24 cellular contexts compared by ENCODE assay signal in the genomic region with DNA sequence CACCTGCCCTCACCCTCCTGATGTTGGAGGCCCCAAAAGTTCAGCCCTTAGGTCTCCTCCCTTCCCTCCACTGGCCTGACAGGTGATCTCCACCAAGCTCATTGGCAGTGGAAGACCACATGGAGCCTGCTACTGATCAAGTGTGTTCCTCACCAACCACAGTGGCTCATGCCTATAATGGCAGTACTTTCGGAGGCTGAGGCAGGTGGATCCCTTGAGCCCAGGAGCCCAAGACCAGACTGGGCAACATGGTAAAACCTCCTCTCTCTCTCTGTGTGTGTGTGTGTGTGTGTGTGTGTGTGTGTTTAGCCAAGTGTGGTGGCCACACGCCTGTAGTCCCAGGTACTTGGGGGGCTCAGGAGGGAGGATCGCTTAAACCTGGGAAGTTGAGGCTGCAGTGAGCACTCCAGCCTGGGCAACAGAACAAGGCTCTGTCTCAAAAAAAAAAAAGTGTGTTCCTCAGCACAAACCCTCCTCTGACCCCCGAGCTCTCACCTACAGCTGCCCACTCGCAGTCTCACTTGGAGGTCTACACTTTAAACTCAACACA.
"Had no signal": no experiment of that assay in that cellular context is flagged by ENCODE, and none has a peak within 500 bp of the region (broad histone marks: within the 10 kb centered on the region; RNA-seq: fewer than 3 reads in every experiment).

No MANE protein-coding gene starts in this region.

- H3K27me3 ChIP-seq: adrenal gland, SJSA1 had no signal

- H3K9me3 ChIP-seq: adrenal gland had no signal

- H3K27ac ChIP-seq: adrenal gland, SJSA1 had no signal

- DNase-seq: activated CD4-positive, alpha-beta T cell treated with anti-CD3 and anti-CD28 coated beads for 48 hours; activated CD4-positive, alpha-beta T cell treated with anti-CD3 and anti-CD28 coated beads, Interleukin-2, amount 50 U/mL, for 4 hours; activated CD4-positive, CD25-positive, alpha-beta regulatory T cell treated with anti-CD3 and anti-CD28 coated beads, Interleukin-2, amount 50 U/mL, for 72 hours; activated CD8-positive, alpha-beta memory T cell treated with anti-CD3 and anti-CD28 coated beads, Interleukin-2, amount 50 U/mL, for 48 hours; activated CD8-positive, alpha-beta T cell treated with anti-CD3 and anti-CD28 coated beads, Interleukin-2, amount 10 ng/mL, durations not matched to agents 7 days and 5 days; activated effector memory CD4-positive, alpha-beta T cell treated with Interleukin-2 at 50 U/mL for 16 hours; activated naive CD4-positive, alpha-beta T cell; activated T-cell treated with anti-CD3 and anti-CD28 coated beads, Interleukin-2, amount 50 U/mL, for 1 hour; adrenal gland; anterior cingulate cortex; KG1; NCI-H1092; NCI-H1417 treated with DMSO at 0.1 percent for 48 hours; NCI-H1694 treated with DMSO at 0.1 percent for 48 hours; NCI-H2029 treated with DMSO at 0.1 percent for 48 hours; NCI-H446; SHP77; SW 1271 had no signal

- H3K9me3 Mint-ChIP-seq: activated T-helper 1 cell treated with anti-CD3 and anti-CD28 coated beads, Interleukin-12 subunit alpha, Interleukin-12 subunit beta, Interleukin-2, Interleukin-4 antibody, amounts not matched to agents 30 ng/mL and 10 ng/mL and 1 ng/mL, durations not matched to agents 14 hours and 24 hours and 36 hours; WTC11 had no signal

- H3K36me3 ChIP-seq: adrenal gland, SJSA1 had no signal

- H3K27me3 Mint-ChIP-seq: activated naive CD8-positive, alpha-beta T cell had no signal

- H3K4me3 Mint-ChIP-seq: activated CD8-positive, alpha-beta T cell treated with anti-CD3 and anti-CD28 coated beads, Interleukin-2, amount 10 ng/mL, durations not matched to agents 7 days and 5 days; activated naive CD8-positive, alpha-beta T cell; activated T-helper 1 cell treated with anti-CD3 and anti-CD28 coated beads, Interleukin-12 subunit alpha, Interleukin-12 subunit beta, Interleukin-2, Interleukin-4 antibody, amounts not matched to agents 30 ng/mL and 10 ng/mL and 1 ng/mL, durations not matched to agents 14 hours and 24 hours and 36 hours; WTC11 had no signal

- ATAC-seq: activated CD8-positive, alpha-beta T cell treated with anti-CD3 and anti-CD28 coated beads, Interleukin-2, amount 10 ng/mL, durations not matched to agents 7 days and 5 days; SK-N-SH treated with all-trans-retinoic acid at 6 μM for 48 hours; WTC11 had no signal

- H3K36me3 Mint-ChIP-seq: activated naive CD8-positive, alpha-beta T cell; WTC11 had no signal

- H3K27ac Mint-ChIP-seq: activated CD8-positive, alpha-beta T cell treated with anti-CD3 and anti-CD28 coated beads, Interleukin-2, amount 10 ng/mL, durations not matched to agents 7 days and 5 days; activated naive CD8-positive, alpha-beta T cell; activated T-helper 1 cell treated with anti-CD3 and anti-CD28 coated beads, Interleukin-12 subunit alpha, Interleukin-12 subunit beta, Interleukin-2, Interleukin-4 antibody, amounts not matched to agents 30 ng/mL and 10 ng/mL and 1 ng/mL, durations not matched to agents 14 hours and 24 hours and 36 hours; WTC11 had no signal

- FAIRE-seq: RCC 7860 had no signal

- H3K4me3 ChIP-seq: adrenal gland, SJSA1 had no signal
